9 cellular contexts compared by ENCODE assay signal in genomic region chr16:85330694-85331188, GRCh38.
A peak's percentile ranks its signal among the peaks of the same experiment; 100 is the strongest.
DNase-seq lines count a peak whose midpoint lies in the region; ATAC-seq and TF ChIP-seq lines count a peak whose summit lies in the region.
"Had no signal": no experiment of that assay in that cellular context is flagged by ENCODE, and none has a peak within 500 bp of the region (broad histone marks: within the 10 kb centered on the region; RNA-seq: fewer than 3 reads in every experiment).

No MANE protein-coding gene starts in this region.

- no peaks in the 10 kb centered on the region for H3K9me3 ChIP-seq in suprapubic skin

- CTCF ChIA-PET in activated CD8-positive, alpha-beta T cell treated with anti-CD3 and anti-CD28 coated beads, Interleukin-2, amount 10 ng/mL, durations not matched to agents 7 days and 5 days (lab: Charles Lee): interaction anchor here (0.5 to 2.1 kb wide), 11 partner anchors 10 to 285 kb away, joined by 3 to 16 read pairs (median 4); no protein-coding TSS in a partner anchor

- no peak overlapping the region for H3K4me3 Mint-ChIP-seq in activated CD8-positive, alpha-beta T cell treated with anti-CD3 and anti-CD28 coated beads, Interleukin-2, amount 10 ng/mL, durations not matched to agents 7 days and 5 days
- H3K4me3 Mint-ChIP-seq in activated T-helper 1 cell treated with anti-CD3 and anti-CD28 coated beads, Interleukin-12 subunit alpha, Interleukin-12 subunit beta, Interleukin-2, Interleukin-4 antibody, amounts not matched to agents 30 ng/mL and 10 ng/mL and 1 ng/mL, durations not matched to agents 14 hours and 24 hours and 36 hours: no peak overlapping the region
- H3K4me3 Mint-ChIP-seq: T-helper 1 cell treated with Interleukin-12 subunit alpha and Interleukin-12 subunit beta and Interleukin-4 antibody, amounts not matched to agents 30 μg/mL and 1 μg/mL, for 36 hours had no signal

- WGBS in suprapubic skin: 38% methylated on average over 6 of the region's 6 CpGs

- POLR2A ChIA-PET in activated CD8-positive, alpha-beta T cell treated with anti-CD3 and anti-CD28 coated beads, Interleukin-2, amount 10 ng/mL, durations not matched to agents 7 days and 5 days (lab: Charles Lee): interaction anchor here (0.6 kb wide), 1 partner anchor 311 kb away, joined by 3 read pairs; no protein-coding TSS in a partner anchor

- peaks cover 16% of the 10 kb centered on the region for H3K27me3 Mint-ChIP-seq in activated CD8-positive, alpha-beta T cell treated with anti-CD3 and anti-CD28 coated beads, Interleukin-2, amount 10 ng/mL, durations not matched to agents 7 days and 5 days (ENCODE audit: low read depth)
- H3K27me3 Mint-ChIP-seq in activated T-helper 1 cell treated with anti-CD3 and anti-CD28 coated beads, Interleukin-12 subunit alpha, Interleukin-12 subunit beta, Interleukin-2, Interleukin-4 antibody, amounts not matched to agents 30 ng/mL and 10 ng/mL and 1 ng/mL, durations not matched to agents 14 hours and 24 hours and 36 hours (ENCODE audit: insufficient read depth): peaks cover 18% of the 10 kb centered on the region

- H3K4me3 ChIP-seq in suprapubic skin: no peak overlapping the region

- DNase-seq in AG20443 (ENCODE audit: low spot score) (peak; percentile 90), GM03348 (ENCODE audit: low spot score) (peak; percentile 86), NCI-H128 (lab: John Stamatoyannopoulos, UW; ENCODE audit: unreplicated experiment) (peak; percentile 19), iPS DF 19.7 (ENCODE audit: low read depth, low spot score) (peak; percentile 87), suprapubic skin (ENCODE audit: low spot score in 2 of 2) (no peak), posterior cingulate gyrus (no peak)
- DNase-seq in activated CD8-positive, alpha-beta T cell treated with anti-CD3 and anti-CD28 coated beads, Interleukin-2, amount 10 ng/mL, durations not matched to agents 7 days and 5 days: peak; percentile 54
- no peak for DNase-seq in activated T-helper 1 cell treated with anti-CD3 and anti-CD28 coated beads, Interleukin-12 subunit alpha, Interleukin-12 subunit beta, Interleukin-2, Interleukin-4 antibody, amounts not matched to agents 30 ng/mL and 10 ng/mL and 1 ng/mL, durations not matched to agents 14 hours and 24 hours and 36 hours (ENCODE audit: low spot score)

- no peak overlapping the region for H3K27ac Mint-ChIP-seq in activated CD8-positive, alpha-beta T cell treated with anti-CD3 and anti-CD28 coated beads, Interleukin-2, amount 10 ng/mL, durations not matched to agents 7 days and 5 days
- no peak overlapping the region for H3K27ac Mint-ChIP-seq in activated T-helper 1 cell treated with anti-CD3 and anti-CD28 coated beads, Interleukin-12 subunit alpha, Interleukin-12 subunit beta, Interleukin-2, Interleukin-4 antibody, amounts not matched to agents 30 ng/mL and 10 ng/mL and 1 ng/mL, durations not matched to agents 14 hours and 24 hours and 36 hours
- H3K27ac Mint-ChIP-seq: T-helper 1 cell treated with Interleukin-12 subunit alpha and Interleukin-12 subunit beta and Interleukin-4 antibody, amounts not matched to agents 30 μg/mL and 1 μg/mL, for 36 hours had no signal

- peaks cover 22% of the 10 kb centered on the region for H3K4me1 Mint-ChIP-seq in activated CD8-positive, alpha-beta T cell treated with anti-CD3 and anti-CD28 coated beads, Interleukin-2, amount 10 ng/mL, durations not matched to agents 7 days and 5 days (ENCODE audit: low read depth)
- H3K4me1 Mint-ChIP-seq in activated T-helper 1 cell treated with anti-CD3 and anti-CD28 coated beads, Interleukin-12 subunit alpha, Interleukin-12 subunit beta, Interleukin-2, Interleukin-4 antibody, amounts not matched to agents 30 ng/mL and 10 ng/mL and 1 ng/mL, durations not matched to agents 14 hours and 24 hours and 36 hours (ENCODE audit: low read depth): no peaks in the 10 kb centered on the region

- intact Hi-C loops in activated T-helper 1 cell treated with anti-CD3 and anti-CD28 coated beads, Interleukin-12 subunit alpha, Interleukin-12 subunit beta, Interleukin-2, Interleukin-4 antibody, amounts not matched to agents 30 ng/mL and 10 ng/mL and 1 ng/mL, durations not matched to agents 14 hours and 24 hours and 36 hours (cut with micrococcal nuclease): loop anchor here (1.0 kb wide), 1 partner anchor 27 kb away; no protein-coding TSS in a partner anchor
- intact Hi-C loops in posterior cingulate gyrus (cut with DNase I): no loop called here

- no peak for TF ChIP-seq EP300 in suprapubic skin (IDR thresholded peaks at IDR 0.05)

- no peak overlapping the region for H3K27ac ChIP-seq in suprapubic skin

- ATAC-seq in activated CD8-positive, alpha-beta T cell treated with anti-CD3 and anti-CD28 coated beads, Interleukin-2, amount 10 ng/mL, durations not matched to agents 7 days and 5 days: peak; percentile 78

- H3K36me3 ChIP-seq in suprapubic skin: no peaks in the 10 kb centered on the region

- H3K4me1 ChIP-seq in suprapubic skin: peaks cover 42% of the 10 kb centered on the region

- TF ChIP-seq POLR2A in suprapubic skin (IDR thresholded peaks at IDR 0.05): no peak

- peak; percentile 26 to 33 for TF ChIP-seq CTCF in suprapubic skin (IDR thresholded peaks at IDR 0.05)

- no peaks in the 10 kb centered on the region for H3K36me3 Mint-ChIP-seq in activated CD8-positive, alpha-beta T cell treated with anti-CD3 and anti-CD28 coated beads, Interleukin-2, amount 10 ng/mL, durations not matched to agents 7 days and 5 days (ENCODE audit: low read depth)
- no peaks in the 10 kb centered on the region for H3K36me3 Mint-ChIP-seq in activated T-helper 1 cell treated with anti-CD3 and anti-CD28 coated beads, Interleukin-12 subunit alpha, Interleukin-12 subunit beta, Interleukin-2, Interleukin-4 antibody, amounts not matched to agents 30 ng/mL and 10 ng/mL and 1 ng/mL, durations not matched to agents 14 hours and 24 hours and 36 hours (ENCODE audit: low read depth)

- H3K27me3 ChIP-seq in suprapubic skin: no peaks in the 10 kb centered on the region

- no peaks in the 10 kb centered on the region for H3K9me3 Mint-ChIP-seq in activated CD8-positive, alpha-beta T cell treated with anti-CD3 and anti-CD28 coated beads, Interleukin-2, amount 10 ng/mL, durations not matched to agents 7 days and 5 days (ENCODE audit: insufficient read depth)
- H3K9me3 Mint-ChIP-seq in activated T-helper 1 cell treated with anti-CD3 and anti-CD28 coated beads, Interleukin-12 subunit alpha, Interleukin-12 subunit beta, Interleukin-2, Interleukin-4 antibody, amounts not matched to agents 30 ng/mL and 10 ng/mL and 1 ng/mL, durations not matched to agents 14 hours and 24 hours and 36 hours: no peaks in the 10 kb centered on the region
- H3K9me3 Mint-ChIP-seq: T-helper 1 cell treated with Interleukin-12 subunit alpha and Interleukin-12 subunit beta and Interleukin-4 antibody, amounts not matched to agents 30 μg/mL and 1 μg/mL, for 36 hours had no signal

Comparison
In these comparisons a context has a peak if more than half of its experiments do, and no peak if none do; other contexts are left out.
1. DNase-seq: peak in AG20443 (single experiment), GM03348 (single experiment), NCI-H128 (single experiment), activated CD8-positive, alpha-beta T cell treated with anti-CD3 and anti-CD28 coated beads, Interleukin-2, amount 10 ng/mL, durations not matched to agents 7 days and 5 days (single experiment) and iPS DF 19.7 (single experiment); none in suprapubic skin (0 of 2), activated T-helper 1 cell treated with anti-CD3 and anti-CD28 coated beads, Interleukin-12 subunit alpha, Interleukin-12 subunit beta, Interleukin-2, Interleukin-4 antibody, amounts not matched to agents 30 ng/mL and 10 ng/mL and 1 ng/mL, durations not matched to agents 14 hours and 24 hours and 36 hours (single experiment) and posterior cingulate gyrus (0 of 10).